ENCODE assay signal across 22 cellular contexts in the genomic region with DNA sequence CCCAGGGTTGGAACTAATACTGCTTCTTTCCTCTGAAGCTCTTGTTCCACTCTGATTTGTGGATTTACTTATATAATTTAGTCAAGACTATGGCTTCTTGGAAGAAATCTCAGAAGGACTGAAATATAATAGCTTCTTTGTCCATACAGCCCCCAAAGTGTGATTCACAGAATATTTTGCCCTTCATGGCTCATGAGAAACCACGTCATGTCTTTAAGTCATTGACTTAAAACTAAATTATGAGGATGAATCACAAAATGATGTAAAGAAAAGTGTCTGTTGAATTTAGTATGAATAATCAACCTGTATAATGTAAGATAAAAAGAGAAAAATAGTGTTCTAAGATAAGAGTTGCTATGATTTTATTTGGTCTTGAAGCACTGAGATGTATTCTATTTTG. TPM values are rescaled to one million over a fixed set of nuclear protein-coding genes. Genes with fewer than 3 reads are reported as not detected.
DNase-seq lines count a peak whose midpoint lies in the region; ATAC-seq lines count a peak whose summit lies in the region.
"Had no signal": no experiment of that assay in that cellular context is flagged by ENCODE, and none has a peak within 500 bp of the region (broad histone marks: within the 10 kb centered on the region; RNA-seq: fewer than 3 reads in every experiment).

No MANE protein-coding gene starts in this region.

- H3K36me3 ChIP-seq in MG63 = no peaks in the 10 kb centered on the region
- H3K36me3 ChIP-seq: ascending aorta, prostate gland had no signal

- peak; percentile 55 for DNase-seq in A172 (ENCODE audit: low spot score)
- DNase-seq in HS-5 (ENCODE audit: low read depth) = peak; percentile 60
- peak; percentile 21 for DNase-seq in amniotic stem cell (lab: John Stamatoyannopoulos, UW)
- DNase-seq in foreskin melanocyte = peak; percentile 91
- no peak for DNase-seq in NCI-H446 (lab: John Stamatoyannopoulos, UW)
- DNase-seq in MG63 = no peak
- DNase-seq in activated CD8-positive, alpha-beta memory T cell treated with anti-CD3 and anti-CD28 coated beads for 24 hours = no peak
- DNase-seq: 8988T; activated gamma-delta T cell treated with Interleukin-2 at 50 U/mL for 16 hours; CD4-positive, CD25-positive, alpha-beta regulatory T cell; natural killer cell; NCI-H187 treated with DMSO at 0.1 percent for 48 hours; NCI-H526; stimulated activated CD4-positive, alpha-beta T cell treated with anti-CD3 and anti-CD28 coated beads, Interleukin-15, amount 100 ng/mL, for 24 hours; stimulated activated naive CD8-positive, alpha-beta T cell treated with anti-CD3 and anti-CD28 coated beads, Interleukin-15, Interleukin-2, amounts not matched to agents 100 U/mL and 50 U/mL, for 24 hours; trophoblast cell had no signal

- H3K27me3 ChIP-seq in MG63 = no peaks in the 10 kb centered on the region
- H3K27me3 ChIP-seq: ascending aorta had no signal

- no peaks in the 10 kb centered on the region for H3K9me3 ChIP-seq in MG63
- H3K9me3 ChIP-seq: ascending aorta, prostate gland had no signal

- no peak overlapping the region for H3K4me3 ChIP-seq in MG63
- H3K4me3 ChIP-seq: ascending aorta, coronary artery, prostate gland, SK-N-MC had no signal

- no peak for ATAC-seq in HG03175 (IDR thresholded peaks at IDR 0.05; ENCODE audit: unreplicated experiment)
- ATAC-seq: HepG2; natural killer cell; stimulated activated naive CD8-positive, alpha-beta T cell treated with anti-CD3 and anti-CD28 coated beads, Interleukin-15, Interleukin-2, amounts not matched to agents 100 U/mL and 50 U/mL, for 24 hours had no signal

RNA-seq across cellular contexts. Expression of gene AGA, which starts 43.3 kb away (rescaled TPM):
- total RNA-seq in A172 (2014; rRNA removed; shearing (Covaris generic)) = 32.3 and 43.0 TPM in 2 replicates
- total RNA-seq in MG63 (2014; rRNA removed; shearing (Covaris generic); ENCODE audit: low replicate concordance) = 19.0 and 28.3 TPM in 2 replicates

Comparison
In these comparisons a context has a peak if more than half of its experiments do, and no peak if none do; other contexts are left out.
1. DNase-seq: peak in A172 (single experiment), HS-5 (single experiment), amniotic stem cell (single experiment) and foreskin melanocyte (single experiment); none in NCI-H446 (0 of 2), MG63 (single experiment) and activated CD8-positive, alpha-beta memory T cell treated with anti-CD3 and anti-CD28 coated beads for 24 hours (single experiment).